8 cellular contexts compared by ENCODE assay signal in the genomic region with DNA sequence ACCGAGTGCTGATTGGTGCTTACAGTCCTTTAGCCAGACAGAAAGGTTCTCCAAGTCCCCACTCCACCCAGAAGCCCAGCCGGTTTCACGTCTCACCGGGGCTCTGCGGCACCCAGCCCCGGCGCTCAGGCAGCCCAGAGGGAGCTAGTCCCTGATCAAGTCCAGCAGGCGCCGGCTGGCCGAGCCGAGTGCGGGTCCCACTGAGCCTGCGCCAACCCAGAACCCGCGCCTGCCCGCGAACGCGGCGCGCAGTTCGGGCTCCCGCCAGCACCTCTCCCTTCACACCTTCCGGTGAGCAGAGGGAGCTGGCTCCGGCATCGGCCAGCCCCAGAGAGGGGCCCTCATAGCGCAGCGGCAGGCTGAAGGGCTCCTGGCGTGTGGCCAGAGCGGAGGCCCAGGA.
DNase-seq lines count a peak whose midpoint lies in the region; ATAC-seq, FAIRE-seq and TF ChIP-seq lines count a peak whose summit lies in the region.
"Not testable (repeated sequence)": the region's sequence is repeated elsewhere in the genome, so short reads cannot be mapped to it uniquely, and the experiment has no call there.

No MANE protein-coding gene starts in this region.

- TF ChIP-seq RAD21 in K562 (CRISPR knock-in tag; conservative IDR thresholded peaks at IDR 0.05 in 1 of 2, IDR thresholded peaks at IDR 0.05 in 1 of 2), result not testable (repeated sequence)

- not testable (repeated sequence) for TF ChIP-seq CTCF in GM23338 (conservative IDR thresholded peaks at IDR 0.05; ENCODE audit: low read depth in 2 of 2); RWPE2 (IDR thresholded peaks at IDR 0.05; ENCODE audit: poor library complexity, severe bottlenecking); K562 (IDR thresholded peaks at IDR 0.05 in 2 of 3, conservative IDR thresholded peaks at IDR 0.05 in 1 of 3; ENCODE audit: insufficient read depth in 2 of 3, low read depth in 1 of 3, low read length in 3 of 3); glutamatergic neuron (IDR thresholded peaks at IDR 0.05; ENCODE audit: partially characterized antibody, unreplicated experiment); lower lobe of right lung (IDR thresholded peaks at IDR 0.05); upper lobe of right lung (IDR thresholded peaks at IDR 0.05)

- not testable (repeated sequence) for H3K9me3 Mint-ChIP-seq in GM23338; glutamatergic neuron (ENCODE audit: unreplicated experiment); stimulated activated memory B cell treated with anti-CD40 and anti-IgM and Interleukin-4, amounts not matched to agents 10 μg/mL and 1 μg/mL and 100 μg/mL, for 72 hours

- not testable (repeated sequence) for H4K12ac ChIP-seq in trophoblast cell (ENCODE audit: low read depth, low read length)

- not testable (repeated sequence) for H3K27ac Mint-ChIP-seq in GM23338; glutamatergic neuron (ENCODE audit: unreplicated experiment); stimulated activated memory B cell treated with anti-CD40 and anti-IgM and Interleukin-4, amounts not matched to agents 10 μg/mL and 1 μg/mL and 100 μg/mL, for 72 hours

- CTCF ChIA-PET in K562 (lab: Yijun Ruan, JAX; ENCODE audit: low intra/inter-chr PET ratio), result not testable (repeated sequence)

- H4K20me1 ChIP-seq in GM23338 (replicated peaks; ENCODE audit: insufficient read depth); K562 (replicated peaks; ENCODE audit: control insufficient read depth, insufficient read depth, low read length): not testable (repeated sequence)

- not testable (repeated sequence) for H3K14ac ChIP-seq in trophoblast cell (ENCODE audit: low read length)

- H3K4me1 Mint-ChIP-seq in GM23338; glutamatergic neuron (ENCODE audit: low read depth, unreplicated experiment); stimulated activated memory B cell treated with anti-CD40 and anti-IgM and Interleukin-4, amounts not matched to agents 10 μg/mL and 1 μg/mL and 100 μg/mL, for 72 hours: not testable (repeated sequence)

- not testable (repeated sequence) for H3K36me3 ChIP-seq in GM23338 (ENCODE audit: insufficient read depth); RWPE2 (ENCODE audit: low read depth); K562 (ENCODE audit: control insufficient read depth, insufficient read depth, low read length); lower lobe of right lung; trophoblast cell (ENCODE audit: control insufficient read depth in 1 of 2, insufficient read depth in 2 of 2, low read length in 2 of 2); upper lobe of right lung

- H2AK5ac ChIP-seq in trophoblast cell (ENCODE audit: low read length), result not testable (repeated sequence)

- not testable (repeated sequence) for H3K4me2 ChIP-seq in GM23338; K562 (ENCODE audit: insufficient read depth, low read length); trophoblast cell (ENCODE audit: low read length)

- not testable (repeated sequence) for H3K4ac ChIP-seq in trophoblast cell (ENCODE audit: low read depth, low read length)

- H3K27me3 ChIP-seq in GM23338 (ENCODE audit: insufficient read depth); RWPE2 (ENCODE audit: insufficient read depth, poor library complexity, severe bottlenecking); K562 (ENCODE audit: control insufficient read depth in 2 of 2, insufficient read depth in 2 of 2, low read length in 2 of 2); lower lobe of right lung (ENCODE audit: low read depth); trophoblast cell (ENCODE audit: insufficient read depth, low read length); upper lobe of right lung: not testable (repeated sequence)

- not testable (repeated sequence) for H3K23ac ChIP-seq in trophoblast cell (ENCODE audit: low read length)

- not testable (repeated sequence) for H3F3A ChIP-seq in GM23338 (replicated peaks; ENCODE audit: low read depth)

- not testable (repeated sequence) for H3K79me1 ChIP-seq in trophoblast cell (ENCODE audit: low read length)

- H2BK120ac ChIP-seq in trophoblast cell (ENCODE audit: insufficient read depth, low read length, poor library complexity), result not testable (repeated sequence)

- FAIRE-seq in K562 (lab: Jason Lieb, UNC), result not testable (repeated sequence)

- 11% methylated on average over 7 of the region's 30 CpGs for WGBS in K562 (ENCODE audit: insufficient coverage, low coverage, missing lambda C conversion rate)
- WGBS in trophoblast cell (ENCODE audit: extremely low coverage, insufficient coverage, insufficient read length), result no CpG with 5 or more reads among the region's 30 CpGs

- H2BK5ac ChIP-seq in trophoblast cell (ENCODE audit: low read depth, low read length, poor library complexity), result not testable (repeated sequence)

- not testable (repeated sequence) for BruUV-seq in K562 (replicated peaks; lab: Mats Ljungman, UMichigan)

- POLR2A ChIA-PET in K562 (lab: Yijun Ruan, JAX), result not testable (repeated sequence)

- not testable (repeated sequence) for H3K9me1 ChIP-seq in K562 (ENCODE audit: control insufficient read depth, insufficient read depth, low read length)

- H3K9ac ChIP-seq in K562 (ENCODE audit: insufficient read depth in 1 of 2, low read depth in 2 of 2, low read length in 2 of 2); trophoblast cell (ENCODE audit: low read length): not testable (repeated sequence)

- H2AFZ ChIP-seq in GM23338; K562 (ENCODE audit: low read depth, low read length); trophoblast cell (ENCODE audit: insufficient read depth, low read length, poor library complexity): not testable (repeated sequence)

- TF ChIP-seq EP300 in K562 (IDR thresholded peaks at IDR 0.05; ENCODE audit: low read length), result not testable (repeated sequence)

- H3K27ac ChIP-seq in GM23338 (ENCODE audit: low read depth); RWPE2 (ENCODE audit: poor library complexity, severe bottlenecking); K562 (ENCODE audit: extremely low read depth, low read depth, low read length); lower lobe of right lung; trophoblast cell (ENCODE audit: low read depth, low read length); upper lobe of right lung: not testable (repeated sequence)

- not testable (repeated sequence) for DNase-seq in GM23338 (ENCODE audit: low spot score); K562 (ENCODE audit: extremely low read depth in 1 of 4, low spot score in 3 of 4)
- DNase-seq in RWPE2 (ENCODE audit: low spot score), result peak; percentile 45
- peak; percentile 12 for DNase-seq in glutamatergic neuron
- peak; percentile 39 for DNase-seq in lower lobe of right lung
- peak; percentile 4 to 22 for DNase-seq in trophoblast cell
- peak; percentile 55 for DNase-seq in upper lobe of right lung

- not testable (repeated sequence) for H3K79me2 ChIP-seq in GM23338 (replicated peaks; ENCODE audit: insufficient read depth); K562 (ENCODE audit: control insufficient read depth, insufficient read depth, low read length); trophoblast cell (ENCODE audit: control insufficient read depth, insufficient read depth, low read length, poor library complexity)

- H3K9me2 ChIP-seq in GM23338 (ENCODE audit: insufficient read depth), result not testable (repeated sequence)

- H3K18ac ChIP-seq in trophoblast cell (ENCODE audit: low read length), result not testable (repeated sequence)

- intact Hi-C loops in K562 (cut with micrococcal nuclease); lower lobe of right lung (cut with DNase I); upper lobe of right lung (cut with DNase I): not testable (repeated sequence)

- ATAC-seq in GM23338 (peak; percentile 39; the same call in 2 of the 3 replicates), K562 (peak; percentile 58), lower lobe of right lung (peak; percentile 40 to 54), upper lobe of right lung (peak; percentile 62)
- not testable (repeated sequence) for ATAC-seq in RWPE2 (ENCODE audit: low read depth)
- ATAC-seq in stimulated activated memory B cell treated with anti-CD40 and anti-IgM and Interleukin-4, amounts not matched to agents 10 μg/mL and 1 μg/mL and 100 μg/mL, for 72 hours, result peak; percentile 62

- H3K4me3 Mint-ChIP-seq in GM23338; glutamatergic neuron (ENCODE audit: unreplicated experiment); stimulated activated memory B cell treated with anti-CD40 and anti-IgM and Interleukin-4, amounts not matched to agents 10 μg/mL and 1 μg/mL and 100 μg/mL, for 72 hours: not testable (repeated sequence)

- not testable (repeated sequence) for TF ChIP-seq POLR2A in K562 (conservative IDR thresholded peaks at IDR 0.05)

- in situ Hi-C loops in K562 (cut with MboI), result not testable (repeated sequence)

- not testable (repeated sequence) for H4K91ac ChIP-seq in trophoblast cell (ENCODE audit: low read depth, low read length)

- H3K36me3 Mint-ChIP-seq in GM23338 (ENCODE audit: low read depth); glutamatergic neuron (ENCODE audit: unreplicated experiment); stimulated activated memory B cell treated with anti-CD40 and anti-IgM and Interleukin-4, amounts not matched to agents 10 μg/mL and 1 μg/mL and 100 μg/mL, for 72 hours: not testable (repeated sequence)

- H3K4me1 ChIP-seq in GM23338 (ENCODE audit: insufficient read depth); RWPE2 (ENCODE audit: insufficient read depth, poor library complexity, severe bottlenecking); K562 (replicated peaks in 1 of 2; ENCODE audit: control insufficient read depth in 2 of 2, insufficient read depth in 2 of 2, low read length in 2 of 2); lower lobe of right lung; trophoblast cell (ENCODE audit: control insufficient read depth in 1 of 2, insufficient read depth in 2 of 2, low read length in 2 of 2); upper lobe of right lung: not testable (repeated sequence)

- not testable (repeated sequence) for H3K4me3 ChIP-seq in GM23338; RWPE2 (ENCODE audit: severe bottlenecking); K562; lower lobe of right lung; trophoblast cell (ENCODE audit: low read depth, low read length); upper lobe of right lung

- H3K27me3 Mint-ChIP-seq in GM23338 (ENCODE audit: insufficient read depth, low read depth, poor library complexity); glutamatergic neuron (ENCODE audit: unreplicated experiment); stimulated activated memory B cell treated with anti-CD40 and anti-IgM and Interleukin-4, amounts not matched to agents 10 μg/mL and 1 μg/mL and 100 μg/mL, for 72 hours: not testable (repeated sequence)

- H2BK12ac ChIP-seq in trophoblast cell (ENCODE audit: low read length), result not testable (repeated sequence)

- not testable (repeated sequence) for H4K8ac ChIP-seq in trophoblast cell (ENCODE audit: low read depth, low read length)

- not testable (repeated sequence) for H3K9me3 ChIP-seq in RWPE2 (ENCODE audit: severe bottlenecking); K562 (replicated peaks; ENCODE audit: control insufficient read depth, insufficient read depth, low read depth, low read length); lower lobe of right lung; trophoblast cell (ENCODE audit: insufficient read depth, low read depth, low read length); upper lobe of right lung
